ENCODE assay signal across 23 cellular contexts in the genomic region with DNA sequence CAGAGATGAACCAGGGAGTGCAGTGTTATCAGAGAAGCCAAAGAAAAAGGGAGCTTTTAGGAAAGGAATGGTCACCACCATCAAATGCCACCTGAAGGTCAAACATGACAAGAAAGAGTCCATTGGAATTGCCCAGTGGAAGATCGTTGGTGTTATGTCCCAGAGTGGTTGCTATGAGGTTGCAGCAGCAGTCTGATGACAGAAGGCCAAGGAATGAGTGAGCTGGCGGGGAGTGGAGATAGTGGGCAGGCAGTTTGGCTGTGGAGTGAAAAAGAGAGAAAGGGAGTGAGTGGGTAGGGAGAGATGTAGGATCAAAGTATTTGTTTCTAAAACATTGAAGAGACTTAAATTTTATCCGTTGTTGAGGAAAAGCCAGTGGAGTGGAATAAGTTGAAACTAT.
DNase-seq lines count a peak whose midpoint lies in the region; ATAC-seq and TF ChIP-seq lines count a peak whose summit lies in the region.
"Had no signal": no experiment of that assay in that cellular context is flagged by ENCODE, and none has a peak within 500 bp of the region (broad histone marks: within the 10 kb centered on the region; RNA-seq: fewer than 3 reads in every experiment).

No MANE protein-coding gene starts in this region.

- H3K14ac ChIP-seq in mesenchymal stem cell (ENCODE audit: low read length in 2 of 2) = no peak overlapping the region

- TF ChIP-seq CTCF in neural progenitor cell (IDR thresholded peaks at IDR 0.05) = no peak

- H2AFZ ChIP-seq in mesenchymal stem cell (ENCODE audit: low read depth, low read length) = no peak overlapping the region
- no peak overlapping the region for H2AFZ ChIP-seq in neural progenitor cell (replicated peaks)

- H3K27me3 ChIP-seq in MG63 (no peaks in the 10 kb centered on the region), mesenchymal stem cell (ENCODE audit: control insufficient read depth in 1 of 2, insufficient read depth in 1 of 2, low read length in 2 of 2) (no peaks in the 10 kb centered on the region), neural progenitor cell (no peaks in the 10 kb centered on the region)
- H3K27me3 ChIP-seq: BLaER1, SJSA1 had no signal

- no peaks in the 10 kb centered on the region for H3F3A ChIP-seq in neural progenitor cell (ENCODE audit: low read depth)

- H3K4me1 Mint-ChIP-seq in neural progenitor cell = no peaks in the 10 kb centered on the region
- H3K4me1 Mint-ChIP-seq: CD4-positive, CD25-positive, alpha-beta regulatory T cell; T-cell had no signal

- H3K4me1 ChIP-seq in mesenchymal stem cell (ENCODE audit: control insufficient read depth, insufficient read depth, low read depth, low read length) (no peaks in the 10 kb centered on the region), neural progenitor cell (no peaks in the 10 kb centered on the region)
- H3K4me1 ChIP-seq: BLaER1, SJSA1 had no signal

- H3K4me3 ChIP-seq in MG63 (no peak overlapping the region), mesenchymal stem cell (ENCODE audit: insufficient read depth in 1 of 2, low read depth in 1 of 2, low read length in 2 of 2) (no peak overlapping the region), neural progenitor cell (no peak overlapping the region)
- H3K4me3 ChIP-seq: BLaER1, PC-9, SJSA1 had no signal

- no peaks in the 10 kb centered on the region for H4K20me1 ChIP-seq in neural progenitor cell (ENCODE audit: low read depth)
- H4K20me1 ChIP-seq: BLaER1 had no signal

- no peak overlapping the region for H4K91ac ChIP-seq in mesenchymal stem cell (ENCODE audit: low read length)

- no peak overlapping the region for H2BK5ac ChIP-seq in mesenchymal stem cell (ENCODE audit: low read depth, low read length, poor library complexity, severe bottlenecking)

- H3K79me2 ChIP-seq in neural progenitor cell (ENCODE audit: low read depth) = no peaks in the 10 kb centered on the region

- 56% methylated on average over 3 of the region's 3 CpGs for WGBS in mesenchymal stem cell

- H2AK5ac ChIP-seq in mesenchymal stem cell (ENCODE audit: low read length, severe bottlenecking) = no peak overlapping the region

- H3K79me1 ChIP-seq in mesenchymal stem cell (replicated peaks; ENCODE audit: low read length, poor library complexity, severe bottlenecking) = no peaks in the 10 kb centered on the region

- H3K36me3 Mint-ChIP-seq in neural progenitor cell = no peaks in the 10 kb centered on the region
- H3K36me3 Mint-ChIP-seq: CD4-positive, CD25-positive, alpha-beta regulatory T cell; T-cell had no signal

- no peak overlapping the region for H4K8ac ChIP-seq in mesenchymal stem cell (ENCODE audit: low read length)

- H3K9me3 Mint-ChIP-seq in neural progenitor cell = peaks cover 24% of the 10 kb centered on the region

- H3K4me3 Mint-ChIP-seq in neural progenitor cell = no peak overlapping the region
- H3K4me3 Mint-ChIP-seq: CD4-positive, CD25-positive, alpha-beta regulatory T cell; T-cell had no signal

- DNase-seq in EL (peak; percentile 33), MG63 (peak; percentile 79), mesenchymal stem cell (peak; percentile 10), neural progenitor cell (ENCODE audit: low spot score) (no peak)
- no peak for DNase-seq in activated CD4-positive, alpha-beta T cell treated with anti-CD3 and anti-CD28 coated beads for 1 hour
- DNase-seq: CD4-positive, CD25-positive, alpha-beta regulatory T cell; DMS153; DND-41; HCEC 1CT; Karpas-422; NCI-H1092 treated with DMSO at 0.1 percent for 48 hours; NCI-H1436; NCI-H187; NCI-H446 treated with DMSO at 0.1 percent for 48 hours; NCI-H526; PC-9; Right ventricle myocardium superior; RPMI8226; T-cell had no signal

- H3K9me3 ChIP-seq in MG63 = peaks cover 25% of the 10 kb centered on the region
- peaks cover 37% of the 10 kb centered on the region for H3K9me3 ChIP-seq in mesenchymal stem cell (ENCODE audit: control insufficient read depth, low read length)
- peaks cover 28% of the 10 kb centered on the region for H3K9me3 ChIP-seq in neural progenitor cell (ENCODE audit: low read depth)

- H2BK12ac ChIP-seq in mesenchymal stem cell (ENCODE audit: low read length in 2 of 2) = no peak overlapping the region

- no peak overlapping the region for H3K18ac ChIP-seq in mesenchymal stem cell (ENCODE audit: low read depth in 1 of 2, low read length in 2 of 2)

- no peak overlapping the region for H3K9ac ChIP-seq in mesenchymal stem cell (ENCODE audit: low read length)
- H3K9ac ChIP-seq in neural progenitor cell = no peak overlapping the region
- H3K9ac ChIP-seq: BLaER1 had no signal

- H3K4me2 ChIP-seq in mesenchymal stem cell (ENCODE audit: low read length, poor library complexity, severe bottlenecking) (no peak overlapping the region), neural progenitor cell (no peak overlapping the region)
- H3K4me2 ChIP-seq: BLaER1, PC-9 had no signal

- H3K27ac Mint-ChIP-seq in neural progenitor cell = no peak overlapping the region
- H3K27ac Mint-ChIP-seq: CD4-positive, CD25-positive, alpha-beta regulatory T cell; T-cell had no signal

- H3K27me3 Mint-ChIP-seq in neural progenitor cell (ENCODE audit: insufficient read depth, low read depth) = no peaks in the 10 kb centered on the region
- H3K27me3 Mint-ChIP-seq: CD4-positive, CD25-positive, alpha-beta regulatory T cell had no signal

- H3K36me3 ChIP-seq in MG63 (no peaks in the 10 kb centered on the region), mesenchymal stem cell (ENCODE audit: control insufficient read depth in 1 of 2, insufficient read depth in 2 of 2, low read depth in 1 of 2, low read length in 2 of 2) (no peaks in the 10 kb centered on the region), neural progenitor cell (no peaks in the 10 kb centered on the region)
- H3K36me3 ChIP-seq: BLaER1, SJSA1 had no signal

- H3K23ac ChIP-seq in mesenchymal stem cell (ENCODE audit: low read length in 2 of 2) = no peak overlapping the region

- H3K4ac ChIP-seq in mesenchymal stem cell (ENCODE audit: low read depth in 1 of 2, low read length in 2 of 2) = no peak overlapping the region

- ATAC-seq in HG02981 (IDR thresholded peaks at IDR 0.05; ENCODE audit: unreplicated experiment) (no peak), HG03159 (IDR thresholded peaks at IDR 0.05; ENCODE audit: unreplicated experiment) (no peak)
- ATAC-seq: T-cell had no signal

- H3K27ac ChIP-seq in mesenchymal stem cell (ENCODE audit: low read length, poor library complexity, severe bottlenecking) (no peak overlapping the region), neural progenitor cell (no peak overlapping the region)
- H3K27ac ChIP-seq: BLaER1, PC-9, SJSA1 had no signal

- H2BK120ac ChIP-seq in mesenchymal stem cell (ENCODE audit: low read depth, low read length) = no peak overlapping the region

- no peak overlapping the region for H2BK15ac ChIP-seq in mesenchymal stem cell (ENCODE audit: low read depth, poor library complexity, severe bottlenecking)

Comparison
In these comparisons a context has a peak if more than half of its experiments do, and no peak if none do; other contexts are left out.
1. DNase-seq: peak in EL (single experiment), MG63 (single experiment) and mesenchymal stem cell (single experiment); none in neural progenitor cell (single experiment) and activated CD4-positive, alpha-beta T cell treated with anti-CD3 and anti-CD28 coated beads for 1 hour (single experiment).